Comparison of ENCODE assay signal across 8 cellular contexts in the genomic region with DNA sequence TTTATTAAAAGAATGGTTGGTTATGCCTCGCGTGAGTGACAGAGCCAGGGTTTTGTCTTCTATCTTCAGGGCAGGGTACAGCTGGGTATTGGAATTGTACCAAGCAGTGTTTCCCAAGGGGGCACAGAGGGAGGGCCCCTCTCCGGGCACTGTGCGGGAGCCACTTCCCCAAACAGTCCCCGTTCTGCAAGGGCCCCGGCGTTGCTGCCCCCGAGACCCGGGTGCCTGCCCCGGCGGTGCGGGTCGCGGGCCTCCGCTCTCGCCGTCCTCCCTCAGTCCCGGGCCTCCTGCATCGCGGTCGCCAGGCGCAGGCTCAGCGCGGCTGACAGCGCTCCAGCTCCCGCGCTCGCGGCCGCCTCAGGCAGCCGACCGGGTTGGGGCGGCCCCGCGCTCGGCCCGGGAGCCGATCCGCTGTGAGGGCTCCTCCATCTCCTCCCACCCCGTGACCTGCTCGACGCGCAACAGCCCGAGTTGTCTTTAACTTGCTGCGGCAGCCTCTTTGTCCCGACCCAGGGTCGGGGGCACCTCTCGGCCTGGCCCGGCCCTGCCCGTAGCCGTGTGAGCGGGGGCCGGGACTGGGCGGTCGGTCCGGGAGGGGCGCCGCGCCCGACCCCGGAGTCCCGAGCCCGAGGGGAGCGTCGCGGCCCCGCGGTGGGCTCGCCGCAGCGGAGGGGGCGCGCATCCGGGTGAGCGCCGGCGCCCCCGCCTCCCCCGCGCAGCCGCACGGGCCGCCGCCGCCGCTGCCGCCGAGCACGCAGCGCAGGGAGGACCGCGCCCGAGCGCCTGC.
DNase-seq lines count a peak whose midpoint lies in the region; ATAC-seq lines count a peak whose summit lies in the region.

No MANE protein-coding gene starts in this region.

- H3K4me3 ChIP-seq in HUES6 (ENCODE audit: low read depth, low read length) (peak overlapping the region; percentile 78), rectal smooth muscle tissue (ENCODE audit: low read length) (peak overlapping the region; percentile 71)

- H3K27ac ChIP-seq in HUES6 (ENCODE audit: low read depth, low read length) (peak overlapping the region; percentile 78; the same call in 1 of the 2 replicates), angular gyrus (ENCODE audit: low read depth, low read length) (peak overlapping the region; percentile 88), rectal smooth muscle tissue (ENCODE audit: low read depth, low read length) (peak overlapping the region; percentile 94)

- H3K27me3 ChIP-seq in HUES6 (ENCODE audit: control insufficient read depth, insufficient read depth, low read length) (peaks cover 4% of the 10 kb centered on the region; the same call in 1 of the 2 replicates), rectal smooth muscle tissue (ENCODE audit: control insufficient read depth, insufficient read depth, low read length) (no peaks in the 10 kb centered on the region)

- H3K4me1 ChIP-seq in HUES6 (ENCODE audit: control insufficient read depth, insufficient read depth, low read length) (peaks cover 14% of the 10 kb centered on the region), rectal smooth muscle tissue (ENCODE audit: control insufficient read depth, insufficient read depth, low read length) (peaks cover 5% of the 10 kb centered on the region)

- peak; percentile 42 for ATAC-seq in GM19467 (IDR thresholded peaks at IDR 0.05; ENCODE audit: unreplicated experiment)

- H3K9ac ChIP-seq in HUES6 (ENCODE audit: low read length) (peak overlapping the region; percentile 86), rectal smooth muscle tissue (ENCODE audit: low read length) (peak overlapping the region; percentile 53)

- peaks cover 31% of the 10 kb centered on the region for H3K9me3 ChIP-seq in HUES6 (ENCODE audit: control insufficient read depth, insufficient read depth, low read depth, low read length)

- peak; percentile 92 for DNase-seq in D341Med (ENCODE audit: low spot score)
- peak; percentile 38 for DNase-seq in SW480 (ENCODE audit: low spot score)
- DNase-seq in hepatic stellate cell (ENCODE audit: low spot score) = peak; percentile 44
- no peak for DNase-seq in NCI-H2107 treated with DMSO at 0.1 percent for 48 hours (lab: John Stamatoyannopoulos, UW; ENCODE audit: unreplicated experiment)

- H3K36me3 ChIP-seq in HUES6 (ENCODE audit: control insufficient read depth, insufficient read depth, low read length) = peaks cover 12% of the 10 kb centered on the region; the same call in 1 of the 2 replicates
- H3K36me3 ChIP-seq in rectal smooth muscle tissue (ENCODE audit: control insufficient read depth, insufficient read depth, low read length) = no peaks in the 10 kb centered on the region
